27 cellular contexts compared by ENCODE assay signal in genomic region chr12:117595751-117596150, GRCh38.
"Had no signal": no experiment of that assay in that cellular context is flagged by ENCODE, and none has a peak within 500 bp of the region (broad histone marks: within the 10 kb centered on the region; RNA-seq: fewer than 3 reads in every experiment).

No MANE protein-coding gene starts in this region.

- H3K27ac ChIP-seq: neural progenitor cell, ovary, parathyroid adenoma, psoas muscle, right lobe of liver, sigmoid colon, stomach, thoracic aorta, thyroid gland, tibial nerve, upper lobe of left lung, vagina had no signal

- DNase-seq: occipital lobe; ovary; posterior cingulate gyrus; psoas muscle; right cardiac atrium; right lobe of liver; sigmoid colon; small intestine; stimulated activated CD4-positive, alpha-beta T cell treated with anti-CD3 and anti-CD28 coated beads, Interleukin-15, amount 100 ng/mL, for 24 hours; stimulated activated CD4-positive, alpha-beta T cell treated with anti-CD3 and anti-CD28 coated beads, Interleukin-2, amount 100 ng/mL, for 24 hours; stimulated activated CD4-positive, alpha-beta T cell treated with anti-CD3 and anti-CD28 coated beads, Interleukin-2, amount 100 ng/mL, for 48 hours; stimulated activated CD4-positive, alpha-beta T cell treated with anti-CD3 and anti-CD28 coated beads, Interleukin-4, amount 100 ng/mL, for 24 hours; stimulated activated naive B cell treated with anti-CD40 and anti-IgM and Interleukin-4, amounts not matched to agents 10 μg/mL and 1 μg/mL and 100 μg/mL, for 72 hours; stimulated activated naive CD4-positive, alpha-beta T cell treated with Interleukin-2 at 50 U/mL for 16 hours; stomach; thyroid gland; trophoblast cell had no signal

- ATAC-seq: psoas muscle; right cardiac atrium; right lobe of liver; stimulated activated effector memory CD8-positive, alpha-beta T cell treated with anti-CD3 and anti-CD28 coated beads, Interleukin-12 subunit alpha, Interleukin-12 subunit beta, amount 100 ng/mL, for 72 hours; stimulated activated naive B cell treated with anti-CD40 and anti-IgM and Interleukin-4, amounts not matched to agents 10 μg/mL and 1 μg/mL and 100 μg/mL, for 72 hours had no signal

- H3K4me3 ChIP-seq: neural progenitor cell, ovary, psoas muscle, right lobe of liver, sigmoid colon, stomach, thoracic aorta, thyroid gland, tibial nerve, upper lobe of left lung, vagina had no signal

- H3K27ac Mint-ChIP-seq: nephron; neural progenitor cell; progenitor cell of endocrine pancreas; stimulated activated effector memory CD8-positive, alpha-beta T cell treated with anti-CD3 and anti-CD28 coated beads, Interleukin-12 subunit alpha, Interleukin-12 subunit beta, amount 100 ng/mL, for 72 hours; stimulated activated naive B cell treated with anti-CD40 and anti-IgM and Interleukin-4, amounts not matched to agents 10 μg/mL and 1 μg/mL and 100 μg/mL, for 72 hours; stimulated activated naive CD8-positive, alpha-beta T cell treated with anti-CD3 and anti-CD28 coated beads, Interleukin-15, Interleukin-2, amounts not matched to agents 100 ng/mL and 50 ng/mL, for 24 hours had no signal

- H3K4me1 ChIP-seq: parathyroid adenoma, psoas muscle, right lobe of liver, sigmoid colon, stomach, thyroid gland, tibial nerve, upper lobe of left lung, vagina had no signal

- H3K9ac ChIP-seq: neural progenitor cell, parathyroid adenoma had no signal

- H3K4me3 Mint-ChIP-seq: nephron; neural progenitor cell; stimulated activated effector memory CD8-positive, alpha-beta T cell treated with anti-CD3 and anti-CD28 coated beads, Interleukin-12 subunit alpha, Interleukin-12 subunit beta, amount 100 ng/mL, for 72 hours; stimulated activated naive B cell treated with anti-CD40 and anti-IgM and Interleukin-4, amounts not matched to agents 10 μg/mL and 1 μg/mL and 100 μg/mL, for 72 hours; stimulated activated naive CD8-positive, alpha-beta T cell treated with anti-CD3 and anti-CD28 coated beads, Interleukin-15, Interleukin-2, amounts not matched to agents 100 ng/mL and 50 ng/mL, for 24 hours had no signal

- H3K4me1 Mint-ChIP-seq: neural progenitor cell; stimulated activated effector memory CD8-positive, alpha-beta T cell treated with anti-CD3 and anti-CD28 coated beads, Interleukin-12 subunit alpha, Interleukin-12 subunit beta, amount 100 ng/mL, for 72 hours; stimulated activated naive B cell treated with anti-CD40 and anti-IgM and Interleukin-4, amounts not matched to agents 10 μg/mL and 1 μg/mL and 100 μg/mL, for 72 hours had no signal

- H3K27me3 ChIP-seq: neural progenitor cell, ovary, right lobe of liver, thyroid gland, tibial nerve, upper lobe of left lung, vagina had no signal

- H3K4me2 ChIP-seq: neural progenitor cell had no signal

- H3K9me3 ChIP-seq: ovary, psoas muscle, right lobe of liver, thoracic aorta, thyroid gland, upper lobe of left lung, vagina had no signal

- H2AFZ ChIP-seq: neural progenitor cell, parathyroid adenoma had no signal

- H3K36me3 Mint-ChIP-seq: neural progenitor cell; stimulated activated effector memory CD8-positive, alpha-beta T cell treated with anti-CD3 and anti-CD28 coated beads, Interleukin-12 subunit alpha, Interleukin-12 subunit beta, amount 100 ng/mL, for 72 hours; stimulated activated naive B cell treated with anti-CD40 and anti-IgM and Interleukin-4, amounts not matched to agents 10 μg/mL and 1 μg/mL and 100 μg/mL, for 72 hours had no signal

- H3K36me3 ChIP-seq: neural progenitor cell, ovary, right lobe of liver, sigmoid colon, stomach, thoracic aorta, thyroid gland, tibial nerve, upper lobe of left lung, vagina had no signal

- H3K79me2 ChIP-seq: parathyroid adenoma had no signal
